9 cellular contexts compared by ENCODE assay signal in genomic region chr19:3950871-3951861, GRCh38. TPM values are rescaled to one million over a fixed set of nuclear protein-coding genes. Genes with fewer than 3 reads are reported as not detected.
DNase-seq lines count a peak whose midpoint lies in the region; ATAC-seq lines count a peak whose summit lies in the region.
"Had no signal": no experiment of that assay in that cellular context is flagged by ENCODE, and none has a peak within 500 bp of the region (broad histone marks: within the 10 kb centered on the region; RNA-seq: fewer than 3 reads in every experiment).

No MANE protein-coding gene starts in this region.

- H3K36me3 Mint-ChIP-seq in activated CD8-positive, alpha-beta memory T cell treated with anti-CD3 and anti-CD28 coated beads, Interleukin-2, amount 10 ng/mL, durations not matched to agents 7 days and 5 days: no peaks in the 10 kb centered on the region
- H3K36me3 Mint-ChIP-seq in immature natural killer cell: no peaks in the 10 kb centered on the region
- H3K36me3 Mint-ChIP-seq in stimulated activated naive B cell treated with anti-CD40 and anti-IgM and Interleukin-4, amounts not matched to agents 10 μg/mL and 1 μg/mL and 100 μg/mL, for 72 hours: peaks cover 10% of the 10 kb centered on the region in 2 donors
- no peaks in the 10 kb centered on the region for H3K36me3 Mint-ChIP-seq in T-helper 17 cell (ENCODE audit: low read depth)

- H3K27me3 Mint-ChIP-seq in activated CD8-positive, alpha-beta memory T cell treated with anti-CD3 and anti-CD28 coated beads, Interleukin-2, amount 10 ng/mL, durations not matched to agents 7 days and 5 days: no peaks in the 10 kb centered on the region
- H3K27me3 Mint-ChIP-seq in immature natural killer cell (ENCODE audit: low read depth in 3 of 3) (peaks cover 0 to 3% (median 0%) of the 10 kb centered on the region in 3 donors), T-helper 17 cell (peaks cover 12% of the 10 kb centered on the region)
- peaks cover 0 to 6% of the 10 kb centered on the region in 2 donors for H3K27me3 Mint-ChIP-seq in stimulated activated naive B cell treated with anti-CD40 and anti-IgM and Interleukin-4, amounts not matched to agents 10 μg/mL and 1 μg/mL and 100 μg/mL, for 72 hours

- peaks cover 3% of the 10 kb centered on the region for H3K4me1 Mint-ChIP-seq in activated CD8-positive, alpha-beta memory T cell treated with anti-CD3 and anti-CD28 coated beads, Interleukin-2, amount 10 ng/mL, durations not matched to agents 7 days and 5 days
- peaks cover 7 to 22% of the 10 kb centered on the region in 2 donors for H3K4me1 Mint-ChIP-seq in immature natural killer cell
- peaks cover 5 to 13% of the 10 kb centered on the region in 2 donors for H3K4me1 Mint-ChIP-seq in stimulated activated naive B cell treated with anti-CD40 and anti-IgM and Interleukin-4, amounts not matched to agents 10 μg/mL and 1 μg/mL and 100 μg/mL, for 72 hours
- peaks cover 10% of the 10 kb centered on the region for H3K4me1 Mint-ChIP-seq in T-helper 17 cell

- peak overlapping the region; percentile 51 for H3K4me3 Mint-ChIP-seq in activated CD8-positive, alpha-beta memory T cell treated with anti-CD3 and anti-CD28 coated beads, Interleukin-2, amount 10 ng/mL, durations not matched to agents 7 days and 5 days
- H3K4me3 Mint-ChIP-seq in immature natural killer cell: peak overlapping the region; percentile 80 to 85 (median 83)
- peak overlapping the region; percentile 42 to 44 for H3K4me3 Mint-ChIP-seq in stimulated activated naive B cell treated with anti-CD40 and anti-IgM and Interleukin-4, amounts not matched to agents 10 μg/mL and 1 μg/mL and 100 μg/mL, for 72 hours
- H3K4me3 Mint-ChIP-seq in T-helper 17 cell: no peak overlapping the region

- ATAC-seq in activated CD8-positive, alpha-beta memory T cell treated with anti-CD3 and anti-CD28 coated beads, Interleukin-2, amount 10 ng/mL, durations not matched to agents 7 days and 5 days: peak; percentile 43
- ATAC-seq in stimulated activated naive B cell treated with anti-CD40 and anti-IgM and Interleukin-4, amounts not matched to agents 10 μg/mL and 1 μg/mL and 100 μg/mL, for 72 hours (replicated peaks): peak; percentile 49 to 56
- ATAC-seq in HG03196 (IDR thresholded peaks at IDR 0.05; ENCODE audit: unreplicated experiment): no peak
- ATAC-seq in T-helper 17 cell: no peak

- CTCF ChIA-PET in activated CD8-positive, alpha-beta memory T cell treated with anti-CD3 and anti-CD28 coated beads, Interleukin-2, amount 10 ng/mL, durations not matched to agents 7 days and 5 days (lab: Charles Lee): no interaction called here

- DNase-seq in LHCN-M2 (ENCODE audit: low read depth) (peak; percentile 80), immature natural killer cell (peak; percentile 36 to 49 (median 46)), NAMALWA (ENCODE audit: low spot score) (no peak), cortex of kidney (lab: John Stamatoyannopoulos, UW) (no peak), T-helper 17 cell (no peak)
- no peak for DNase-seq in activated CD8-positive, alpha-beta memory T cell treated with anti-CD3 and anti-CD28 coated beads, Interleukin-2, amount 10 ng/mL, durations not matched to agents 7 days and 5 days
- DNase-seq in stimulated activated naive B cell treated with anti-CD40 and anti-IgM and Interleukin-4, amounts not matched to agents 10 μg/mL and 1 μg/mL and 100 μg/mL, for 72 hours: no peak

- H3K9me3 Mint-ChIP-seq in activated CD8-positive, alpha-beta memory T cell treated with anti-CD3 and anti-CD28 coated beads, Interleukin-2, amount 10 ng/mL, durations not matched to agents 7 days and 5 days (ENCODE audit: low read depth): no peaks in the 10 kb centered on the region
- no peaks in the 10 kb centered on the region for H3K9me3 Mint-ChIP-seq in immature natural killer cell
- no peaks in the 10 kb centered on the region for H3K9me3 Mint-ChIP-seq in stimulated activated naive B cell treated with anti-CD40 and anti-IgM and Interleukin-4, amounts not matched to agents 10 μg/mL and 1 μg/mL and 100 μg/mL, for 72 hours

- H3K27ac Mint-ChIP-seq in activated CD8-positive, alpha-beta memory T cell treated with anti-CD3 and anti-CD28 coated beads, Interleukin-2, amount 10 ng/mL, durations not matched to agents 7 days and 5 days: peak overlapping the region; percentile 77
- H3K27ac Mint-ChIP-seq in immature natural killer cell: peak overlapping the region; percentile 85 to 94 (median 90)
- no peak overlapping the region for H3K27ac Mint-ChIP-seq in stimulated activated naive B cell treated with anti-CD40 and anti-IgM and Interleukin-4, amounts not matched to agents 10 μg/mL and 1 μg/mL and 100 μg/mL, for 72 hours
- H3K27ac Mint-ChIP-seq in T-helper 17 cell: no peak overlapping the region

- no peaks in the 10 kb centered on the region for H3K9me3 ChIP-seq in T-helper 17 cell (ENCODE audit: control insufficient read depth, low read length, poor library complexity, severe bottlenecking)

RNA-seq across cellular contexts. Expression of gene NMRK2, which starts 18.3 kb away (rescaled TPM):
- total RNA-seq in LHCN-M2 (2014; rRNA removed): not detected in 2 replicates
- polyA plus RNA-seq in LHCN-M2 (2012): not detected
- not detected for total RNA-seq in activated CD8-positive, alpha-beta memory T cell treated with anti-CD3 and anti-CD28 coated beads, Interleukin-2, amount 10 ng/mL, durations not matched to agents 7 days and 5 days
- not detected for polyA plus RNA-seq in immature natural killer cell
- not detected for total RNA-seq in T-helper 17 cell
- total RNA-seq: fibroblast of villous mesenchyme had no signal

RNA-seq across cellular contexts. Expression of gene DAPK3, which starts 19.7 kb away (rescaled TPM):
- total RNA-seq in LHCN-M2 (2014; rRNA removed) (135 and 150 TPM in 2 replicates), T-helper 17 cell (10 to 100 TPM; 28.7 to 31.3 TPM)
- 126 TPM for polyA plus RNA-seq in LHCN-M2 (2012)
- total RNA-seq in activated CD8-positive, alpha-beta memory T cell treated with anti-CD3 and anti-CD28 coated beads, Interleukin-2, amount 10 ng/mL, durations not matched to agents 7 days and 5 days: 10 to 100 TPM; 49.3 to 53.0 TPM
- polyA plus RNA-seq in immature natural killer cell: 10 to 100 TPM; 28.3 to 45.3 (median 29.6) TPM

RNA-seq across cellular contexts. Expression of gene EEF2, which starts 34.1 kb away (rescaled TPM):
- 2,004 and 2,150 TPM in 2 replicates for total RNA-seq in LHCN-M2 (2014; rRNA removed)
- 2,632 TPM for polyA plus RNA-seq in LHCN-M2 (2012)
- total RNA-seq in activated CD8-positive, alpha-beta memory T cell treated with anti-CD3 and anti-CD28 coated beads, Interleukin-2, amount 10 ng/mL, durations not matched to agents 7 days and 5 days: 1,000 to 10,000 TPM; 1,382 to 1,952 TPM
- polyA plus RNA-seq in immature natural killer cell: 100 to 1,000 TPM; 167 to 381 (median 325) TPM
- total RNA-seq in T-helper 17 cell: 1,000 to 10,000 TPM; 2,788 to 2,859 TPM

RNA-seq across cellular contexts. Expression of gene PIAS4, which starts 56.4 kb away (rescaled TPM):
- total RNA-seq in LHCN-M2 (2014; rRNA removed) (17.6 and 18.1 TPM in 2 replicates), T-helper 17 cell (10 to 100 TPM; 20.8 to 22.7 TPM)
- 17.7 TPM for polyA plus RNA-seq in LHCN-M2 (2012)
- 10 to 100 TPM; 34.0 to 39.4 TPM for total RNA-seq in activated CD8-positive, alpha-beta memory T cell treated with anti-CD3 and anti-CD28 coated beads, Interleukin-2, amount 10 ng/mL, durations not matched to agents 7 days and 5 days
- polyA plus RNA-seq in immature natural killer cell: 1 to 10 TPM; 6.1 to 8.5 (median 7.3) TPM

Comparison
In these comparisons a context has a peak if more than half of its experiments do, and no peak if none do; other contexts are left out.
1. DNase-seq: peak in LHCN-M2 (single experiment) and immature natural killer cell (3 of 3); none in activated CD8-positive, alpha-beta memory T cell treated with anti-CD3 and anti-CD28 coated beads, Interleukin-2, amount 10 ng/mL, durations not matched to agents 7 days and 5 days (single experiment), stimulated activated naive B cell treated with anti-CD40 and anti-IgM and Interleukin-4, amounts not matched to agents 10 μg/mL and 1 μg/mL and 100 μg/mL, for 72 hours (single experiment), NAMALWA (single experiment), cortex of kidney (single experiment) and T-helper 17 cell (0 of 3).
2. ATAC-seq: peak in activated CD8-positive, alpha-beta memory T cell treated with anti-CD3 and anti-CD28 coated beads, Interleukin-2, amount 10 ng/mL, durations not matched to agents 7 days and 5 days (single experiment) and stimulated activated naive B cell treated with anti-CD40 and anti-IgM and Interleukin-4, amounts not matched to agents 10 μg/mL and 1 μg/mL and 100 μg/mL, for 72 hours (2 of 2); none in HG03196 (single experiment) and T-helper 17 cell (single experiment).
3. H3K27ac Mint-ChIP-seq: peak in activated CD8-positive, alpha-beta memory T cell treated with anti-CD3 and anti-CD28 coated beads, Interleukin-2, amount 10 ng/mL, durations not matched to agents 7 days and 5 days (single experiment) and immature natural killer cell (6 of 6); none in stimulated activated naive B cell treated with anti-CD40 and anti-IgM and Interleukin-4, amounts not matched to agents 10 μg/mL and 1 μg/mL and 100 μg/mL, for 72 hours (single experiment) and T-helper 17 cell (single experiment).